9 cellular contexts compared by ENCODE assay signal in the genomic region with DNA sequence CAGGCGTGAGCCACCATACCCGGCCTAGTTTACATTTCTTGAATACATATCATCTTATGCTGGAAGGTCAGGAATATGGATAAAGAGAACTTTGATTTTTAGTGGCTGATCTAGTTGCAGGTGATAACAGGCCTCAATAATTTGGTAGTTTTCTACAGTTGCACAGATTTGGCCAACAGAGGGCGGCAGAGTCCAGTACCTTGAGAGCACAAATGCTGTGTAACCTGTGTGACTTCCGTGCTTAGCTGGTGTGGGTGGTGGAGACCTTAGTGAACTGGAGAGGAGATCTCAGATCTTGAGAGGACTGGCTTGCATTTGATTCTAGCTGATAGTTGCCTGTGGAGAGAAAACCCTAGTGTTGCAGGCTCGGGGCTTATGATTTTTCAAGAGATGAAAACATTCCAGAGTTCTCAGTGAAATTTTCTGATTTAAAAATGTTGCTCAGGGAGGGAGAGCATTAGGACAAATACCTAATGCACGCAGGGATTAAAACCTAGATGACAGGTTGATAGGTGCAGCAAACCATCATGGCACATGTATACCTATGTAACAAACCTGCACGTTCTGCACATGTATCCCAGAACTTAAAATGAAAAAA. TPM values are rescaled to one million over a fixed set of nuclear protein-coding genes. Genes with fewer than 3 reads are reported as not detected.
A peak's percentile ranks its signal among the peaks of the same experiment; 100 is the strongest.
DNase-seq lines count a peak whose midpoint lies in the region; ATAC-seq and TF ChIP-seq lines count a peak whose summit lies in the region.
"Had no signal": no experiment of that assay in that cellular context is flagged by ENCODE, and none has a peak within 500 bp of the region (broad histone marks: within the 10 kb centered on the region; RNA-seq: fewer than 3 reads in every experiment).

No MANE protein-coding gene starts in this region.

- H3K9me3 Mint-ChIP-seq in central memory CD8-positive, alpha-beta T cell, result no peaks in the 10 kb centered on the region

- H3K27me3 ChIP-seq in BE2C (no peaks in the 10 kb centered on the region), left lung (no peaks in the 10 kb centered on the region)

- H3K36me3 ChIP-seq in BE2C (no peaks in the 10 kb centered on the region), left lung (no peaks in the 10 kb centered on the region)

- H3K4me3 Mint-ChIP-seq in central memory CD8-positive, alpha-beta T cell, result no peak overlapping the region

- H3K9me3 ChIP-seq in BE2C (no peaks in the 10 kb centered on the region), left lung (no peaks in the 10 kb centered on the region)

- DNase-seq in BE2C (peak; percentile 84), NCI-H2196 treated with DMSO at 0.1 percent for 48 hours (lab: John Stamatoyannopoulos, UW; ENCODE audit: unreplicated experiment) (peak; percentile 26), left lung (peak in 1 of 2 donors; percentile 53)
- DNase-seq in activated CD4-positive, CD25-positive, alpha-beta regulatory T cell (lab: John Stamatoyannopoulos, UW), result peak; percentile 34 to 63 (median 40)
- DNase-seq in central memory CD8-positive, alpha-beta T cell (ENCODE audit: low spot score in 2 of 2), result peak; percentile 57 to 58
- DNase-seq in stimulated activated CD4-positive, alpha-beta T cell treated with anti-CD3 and anti-CD28 coated beads, TNF-alpha, amount 100 ng/mL, for 4 hours (ENCODE audit: low read depth in 3 of 3), result peak; percentile 41 to 54 (median 46)

- H3K4me1 ChIP-seq in BE2C, result no peaks in the 10 kb centered on the region
- no peaks in the 10 kb centered on the region for H3K4me1 ChIP-seq in left lung

- no peak overlapping the region for H3K4me3 ChIP-seq in BE2C (ENCODE audit: low read depth, low read length)
- H3K4me3 ChIP-seq in left lung, result no peak overlapping the region
- H3K4me3 ChIP-seq: SK-N-MC had no signal

- H3K27ac ChIP-seq in left lung, result no peak overlapping the region
- H3K27ac ChIP-seq: SK-N-MC had no signal

- H3K27ac Mint-ChIP-seq in central memory CD8-positive, alpha-beta T cell (ENCODE audit: low read depth), result no peak overlapping the region

- H3K27me3 Mint-ChIP-seq in central memory CD8-positive, alpha-beta T cell, result peaks cover 4% of the 10 kb centered on the region

- peak; percentile 92 for TF ChIP-seq CTCF in BE2C (IDR thresholded peaks at IDR 0.05; ENCODE audit: low read depth, low read length)
- TF ChIP-seq CTCF in left lung (IDR thresholded peaks at IDR 0.05), result peak; percentile 61 to 67

- intact Hi-C loops in left lung (cut with DNase I), result no loop called here

- ATAC-seq in GM19025 (IDR thresholded peaks at IDR 0.05; ENCODE audit: low read depth, unreplicated experiment) (peak; percentile 83), HG03139 (IDR thresholded peaks at IDR 0.05; ENCODE audit: unreplicated experiment) (peak; percentile 91), left lung (peak; percentile 98)
- peak; percentile 90 for ATAC-seq in central memory CD8-positive, alpha-beta T cell (replicated peaks; ENCODE audit: extremely low read depth, poor library complexity, severe bottlenecking)

- no peaks in the 10 kb centered on the region for H3K36me3 Mint-ChIP-seq in central memory CD8-positive, alpha-beta T cell (ENCODE audit: insufficient read depth)

- peaks cover 6% of the 10 kb centered on the region for H3K4me1 Mint-ChIP-seq in central memory CD8-positive, alpha-beta T cell

RNA-seq across cellular contexts. Expression of a gene that starts 17.4 kb away (rescaled TPM):
- not detected for polyA plus RNA-seq in BE2C (2012; ENCODE audit: insufficient read depth, insufficient read length, low read depth)
- not detected for total RNA-seq in left lung
